ENCODE assay signal across 1 cellular context in genomic region chr2:127681288-127681771, GRCh38.
TF ChIP-seq lines count a peak whose summit lies in the region.

No MANE protein-coding gene starts in this region.

TF ChIP-seq in IMR-90, 13 proteins besides CTCF, POLR2A, EP300 and RAD21 (continued from another document):
- TF ChIP-seq MXI1 (IDR thresholded peaks at IDR 0.05; ENCODE audit: borderline replicate concordance, low read depth, low read length) = no peak
TF ChIP-seq in IMR-90: peak in this region for 0.
